18 cellular contexts compared by ENCODE assay signal in the genomic region with DNA sequence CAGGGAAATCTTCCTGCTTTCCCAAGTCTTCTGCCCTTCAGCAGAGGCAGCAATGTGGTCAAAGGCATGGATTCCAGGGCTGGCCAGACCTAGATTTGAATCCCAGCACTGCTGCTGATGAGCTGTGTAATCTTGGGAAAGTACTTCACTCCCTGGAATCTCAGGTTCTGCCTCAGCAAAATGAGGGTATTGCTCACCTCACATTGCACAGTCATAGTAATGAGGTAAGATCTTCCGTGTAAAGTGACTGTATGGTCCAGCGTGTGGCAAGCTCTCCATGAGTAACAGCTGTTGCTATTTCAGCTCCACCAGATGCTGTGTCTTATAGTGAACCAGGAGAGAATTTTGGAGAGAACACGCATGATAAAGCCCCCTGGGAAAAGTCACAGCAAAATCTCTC. TPM values are rescaled to one million over a fixed set of nuclear protein-coding genes. Genes with fewer than 3 reads are reported as not detected.
DNase-seq lines count a peak whose midpoint lies in the region; ATAC-seq and TF ChIP-seq lines count a peak whose summit lies in the region.
"Had no signal": no experiment of that assay in that cellular context is flagged by ENCODE, and none has a peak within 500 bp of the region (broad histone marks: within the 10 kb centered on the region; RNA-seq: fewer than 3 reads in every experiment).

No MANE protein-coding gene starts in this region.

- H3K36me3 ChIP-seq in brain microvascular endothelial cell (replicated peaks): no peaks in the 10 kb centered on the region
- H3K36me3 ChIP-seq: transverse colon had no signal

- ATAC-seq in HG02970 (IDR thresholded peaks at IDR 0.05; ENCODE audit: low FRiP score, unreplicated experiment): no peak
- ATAC-seq in CD4-positive, alpha-beta T cell (ENCODE audit: poor library complexity): no peak
- ATAC-seq: body of pancreas, Panc1 had no signal

- H3K27ac Mint-ChIP-seq in osteocyte (ENCODE audit: unreplicated experiment): no peak overlapping the region
- no peak overlapping the region for H3K27ac Mint-ChIP-seq in CD4-positive, alpha-beta T cell
- H3K27ac Mint-ChIP-seq: activated naive CD4-positive, alpha-beta T cell treated with anti-CD3 and anti-CD28 coated beads, Interleukin-2, amount 10 ng/mL, durations not matched to agents 7 days and 5 days; immature natural killer cell had no signal

- H3K9me3 Mint-ChIP-seq in osteocyte (ENCODE audit: unreplicated experiment): no peaks in the 10 kb centered on the region
- no peaks in the 10 kb centered on the region for H3K9me3 Mint-ChIP-seq in CD4-positive, alpha-beta T cell
- H3K9me3 Mint-ChIP-seq: activated naive CD4-positive, alpha-beta T cell treated with anti-CD3 and anti-CD28 coated beads, Interleukin-2, amount 10 ng/mL, durations not matched to agents 7 days and 5 days had no signal

- intact Hi-C loops in CD4-positive, alpha-beta T cell (cut with DNase I, micrococcal nuclease): no loop called here

- TF ChIP-seq POLR2A in NB4 (IDR thresholded peaks at IDR 0.05; ENCODE audit: extremely low read depth, insufficient read length): no peak

- H3K9me3 ChIP-seq in CD4-positive, alpha-beta T cell (ENCODE audit: control insufficient read depth, low read length): no peaks in the 10 kb centered on the region
- H3K9me3 ChIP-seq: body of pancreas, transverse colon had no signal

- no peaks in the 10 kb centered on the region for H3K27me3 ChIP-seq in brain microvascular endothelial cell (replicated peaks)
- H3K27me3 ChIP-seq in CD4-positive, alpha-beta T cell (ENCODE audit: control insufficient read depth, insufficient read depth, low read length): no peaks in the 10 kb centered on the region
- H3K27me3 ChIP-seq: body of pancreas, transverse colon had no signal

- no peak overlapping the region for H3K27ac ChIP-seq in brain microvascular endothelial cell
- no peak overlapping the region for H3K27ac ChIP-seq in CD4-positive, alpha-beta T cell (ENCODE audit: low read depth, low read length)
- H3K27ac ChIP-seq: body of pancreas, transverse colon had no signal

- in situ Hi-C loops in brain microvascular endothelial cell (cut with HindIII; ENCODE audit: low pct_ligation_motif_present, low sequenced_read_pairs): no loop called here
- in situ Hi-C loops in KBM-7 (cut with MboI; ENCODE audit: low pct_unique_long_range_greater_than_20kb, low sequenced_read_pairs): no loop called here

- DNase-seq in EL: peak; percentile 73
- DNase-seq in NB4 (ENCODE audit: low read depth): peak; percentile 34
- peak; percentile 44 for DNase-seq in brain microvascular endothelial cell
- peak; percentile 72 for DNase-seq in islet precursor cell
- DNase-seq in osteocyte (ENCODE audit: extremely low spot score, unreplicated experiment): no peak
- DNase-seq in KBM-7: no peak
- DNase-seq in CD4-positive, alpha-beta T cell: no peak
- DNase-seq: activated CD4-positive, CD25-positive, alpha-beta regulatory T cell; activated naive CD4-positive, alpha-beta T cell treated with anti-CD3 and anti-CD28 coated beads, Interleukin-2, amount 10 ng/mL, durations not matched to agents 7 days and 5 days; body of pancreas; effector CD4-positive, alpha-beta T cell; H7; immature natural killer cell; NCI-H1417 treated with DMSO at 0.1 percent for 48 hours; NCI-H526 treated with DMSO at 0.1 percent for 48 hours; transverse colon had no signal

- no peak for TF ChIP-seq CTCF in NB4 (IDR thresholded peaks at IDR 0.05; ENCODE audit: low read depth, low read length)
- no peak for TF ChIP-seq CTCF in brain microvascular endothelial cell (IDR thresholded peaks at IDR 0.05; ENCODE audit: low read depth, low read length, missing control alignments)
- TF ChIP-seq CTCF in osteocyte (IDR thresholded peaks at IDR 0.05): no peak
- TF ChIP-seq CTCF in CD4-positive, alpha-beta T cell (IDR thresholded peaks at IDR 0.05): no peak

- H3K4me1 Mint-ChIP-seq in osteocyte (ENCODE audit: unreplicated experiment): peaks cover 4% of the 10 kb centered on the region
- peaks cover 2% of the 10 kb centered on the region for H3K4me1 Mint-ChIP-seq in CD4-positive, alpha-beta T cell (ENCODE audit: low read depth)

- H3K27me3 Mint-ChIP-seq in osteocyte (ENCODE audit: unreplicated experiment): peaks cover 16% of the 10 kb centered on the region
- H3K27me3 Mint-ChIP-seq in CD4-positive, alpha-beta T cell: peaks cover 5% of the 10 kb centered on the region

- CTCF ChIA-PET in CD4-positive, alpha-beta T cell (lab: Charles Lee): no interaction called here

- POLR2A ChIA-PET in CD4-positive, alpha-beta T cell (lab: Charles Lee): no interaction called here

- no peak overlapping the region for H3K4me3 ChIP-seq in NB4 (ENCODE audit: low read depth, low read length)
- no peak overlapping the region for H3K4me3 ChIP-seq in brain microvascular endothelial cell (ENCODE audit: low read depth, low read length)
- H3K4me3 ChIP-seq: body of pancreas, transverse colon had no signal

- H3K36me3 Mint-ChIP-seq in osteocyte (ENCODE audit: unreplicated experiment): no peaks in the 10 kb centered on the region
- H3K36me3 Mint-ChIP-seq in CD4-positive, alpha-beta T cell (ENCODE audit: low read depth): no peaks in the 10 kb centered on the region
- H3K36me3 Mint-ChIP-seq: activated naive CD4-positive, alpha-beta T cell treated with anti-CD3 and anti-CD28 coated beads, Interleukin-2, amount 10 ng/mL, durations not matched to agents 7 days and 5 days had no signal

- H3K4me3 Mint-ChIP-seq in osteocyte (ENCODE audit: unreplicated experiment): no peak overlapping the region
- no peak overlapping the region for H3K4me3 Mint-ChIP-seq in CD4-positive, alpha-beta T cell
- H3K4me3 Mint-ChIP-seq: activated naive CD4-positive, alpha-beta T cell treated with anti-CD3 and anti-CD28 coated beads, Interleukin-2, amount 10 ng/mL, durations not matched to agents 7 days and 5 days; immature natural killer cell had no signal

RNA-seq across cellular contexts. Expression of a gene that starts 56.1 kb away (rescaled TPM):
- 11.2 and 12.1 TPM in 2 replicates for total RNA-seq in osteocyte
- not detected for total RNA-seq in CD4-positive, alpha-beta T cell

Comparison
In these comparisons a context has a peak if more than half of its experiments do, and no peak if none do; other contexts are left out.
1. DNase-seq: peak in EL (single experiment), NB4 (single experiment), brain microvascular endothelial cell (single experiment) and islet precursor cell (single experiment); none in osteocyte (single experiment), KBM-7 (single experiment) and CD4-positive, alpha-beta T cell (0 of 10).
2. RNA of a gene that starts 56.1 kb away (total RNA-seq): 11.2 to 12.1 TPM in osteocyte; not detected in CD4-positive, alpha-beta T cell; every median in the first group is over 10 times any median in the second.